ENCODE assay signal across 22 cellular contexts in genomic region chr5:172097356-172097755, GRCh38.
DNase-seq lines count a peak whose midpoint lies in the region; ATAC-seq and TF ChIP-seq lines count a peak whose summit lies in the region.
"Had no signal": no experiment of that assay in that cellular context is flagged by ENCODE, and none has a peak within 500 bp of the region (broad histone marks: within the 10 kb centered on the region; RNA-seq: fewer than 3 reads in every experiment).

No MANE protein-coding gene starts in this region.

- H3K27ac Mint-ChIP-seq in activated CD4-positive, alpha-beta memory T cell treated with anti-CD3 and anti-CD28 coated beads for 36 hours, result peak overlapping the region; percentile 13
- H3K27ac Mint-ChIP-seq in activated CD4-positive, alpha-beta memory T cell treated with anti-CD3 and anti-CD28 coated beads, Interleukin-2, amount 10 ng/mL, durations not matched to agents 7 days and 5 days, result no peak overlapping the region
- peak overlapping the region; percentile 4 for H3K27ac Mint-ChIP-seq in central memory CD8-positive, alpha-beta T cell (ENCODE audit: low read depth)
- H3K27ac Mint-ChIP-seq in stimulated activated effector memory CD8-positive, alpha-beta T cell treated with anti-CD3 and anti-CD28 coated beads, Interleukin-12 subunit alpha, Interleukin-12 subunit beta, amount 100 ng/mL, for 72 hours, result peak overlapping the region; percentile 41
- H3K27ac Mint-ChIP-seq in endothelial cell (ENCODE audit: unreplicated experiment), result no peak overlapping the region
- H3K27ac Mint-ChIP-seq: activated B cell treated with CpG ODN at 0.5 μM for 24 hours had no signal

- CTCF ChIA-PET in activated CD4-positive, alpha-beta memory T cell treated with anti-CD3 and anti-CD28 coated beads for 36 hours (lab: Charles Lee), result interaction anchor here (1.6 to 2.9 kb wide), 3 partner anchors 9 to 91 kb away, joined by 4 to 19 read pairs (median 6); partner anchors contain the start of gene STK10
- CTCF ChIA-PET in activated CD4-positive, alpha-beta memory T cell treated with anti-CD3 and anti-CD28 coated beads, Interleukin-2, amount 10 ng/mL, durations not matched to agents 7 days and 5 days (lab: Charles Lee), result no interaction called here

- no peak for ATAC-seq in central memory CD8-positive, alpha-beta T cell (replicated peaks; ENCODE audit: extremely low read depth, poor library complexity, severe bottlenecking)
- ATAC-seq in stimulated activated effector memory CD8-positive, alpha-beta T cell treated with anti-CD3 and anti-CD28 coated beads, Interleukin-12 subunit alpha, Interleukin-12 subunit beta, amount 100 ng/mL, for 72 hours, result no peak
- ATAC-seq in omental fat pad (ENCODE audit: low FRiP score), result no peak
- ATAC-seq: K562, T-helper 17 cell had no signal

- H3K4me3 Mint-ChIP-seq in activated CD4-positive, alpha-beta memory T cell treated with anti-CD3 and anti-CD28 coated beads for 36 hours, result no peak overlapping the region
- H3K4me3 Mint-ChIP-seq in activated CD4-positive, alpha-beta memory T cell treated with anti-CD3 and anti-CD28 coated beads, Interleukin-2, amount 10 ng/mL, durations not matched to agents 7 days and 5 days, result no peak overlapping the region
- no peak overlapping the region for H3K4me3 Mint-ChIP-seq in central memory CD8-positive, alpha-beta T cell
- H3K4me3 Mint-ChIP-seq in stimulated activated effector memory CD8-positive, alpha-beta T cell treated with anti-CD3 and anti-CD28 coated beads, Interleukin-12 subunit alpha, Interleukin-12 subunit beta, amount 100 ng/mL, for 72 hours, result no peak overlapping the region
- no peak overlapping the region for H3K4me3 Mint-ChIP-seq in endothelial cell (ENCODE audit: unreplicated experiment)
- H3K4me3 Mint-ChIP-seq: activated B cell treated with CpG ODN at 0.5 μM for 24 hours, T-helper 17 cell had no signal

- peaks cover 61% of the 10 kb centered on the region in 2 experiments for H3K36me3 ChIP-seq in mesenchymal stem cell (ENCODE audit: control insufficient read depth in 1 of 2, insufficient read depth in 2 of 2, low read depth in 1 of 2, low read length in 2 of 2)
- H3K36me3 ChIP-seq: ovary had no signal

- no peak overlapping the region for H3K4ac ChIP-seq in mesenchymal stem cell (ENCODE audit: low read depth in 1 of 2, low read length in 2 of 2)

- peak overlapping the region; percentile 91 for H4K8ac ChIP-seq in mesenchymal stem cell (ENCODE audit: low read length)

- no peaks in the 10 kb centered on the region for H3K9me3 Mint-ChIP-seq in activated CD4-positive, alpha-beta memory T cell treated with anti-CD3 and anti-CD28 coated beads for 36 hours
- H3K9me3 Mint-ChIP-seq in activated CD4-positive, alpha-beta memory T cell treated with anti-CD3 and anti-CD28 coated beads, Interleukin-2, amount 10 ng/mL, durations not matched to agents 7 days and 5 days, result no peaks in the 10 kb centered on the region
- no peaks in the 10 kb centered on the region for H3K9me3 Mint-ChIP-seq in central memory CD8-positive, alpha-beta T cell
- no peaks in the 10 kb centered on the region for H3K9me3 Mint-ChIP-seq in stimulated activated effector memory CD8-positive, alpha-beta T cell treated with anti-CD3 and anti-CD28 coated beads, Interleukin-12 subunit alpha, Interleukin-12 subunit beta, amount 100 ng/mL, for 72 hours
- H3K9me3 Mint-ChIP-seq in endothelial cell (ENCODE audit: unreplicated experiment), result no peaks in the 10 kb centered on the region
- H3K9me3 Mint-ChIP-seq: activated B cell treated with CpG ODN at 0.5 μM for 24 hours had no signal

- H2BK120ac ChIP-seq in mesenchymal stem cell (ENCODE audit: low read depth, low read length), result no peak overlapping the region

- WGBS in mesenchymal stem cell, result 64% methylated on average over 14 of the region's 14 CpGs

- peak overlapping the region; percentile 32 for H4K91ac ChIP-seq in mesenchymal stem cell (ENCODE audit: low read length)

- no peak overlapping the region for H2BK12ac ChIP-seq in mesenchymal stem cell (ENCODE audit: low read length in 2 of 2)

- no peak overlapping the region for H3K23ac ChIP-seq in mesenchymal stem cell (ENCODE audit: low read length in 2 of 2)

- DNase-seq in activated CD4-positive, alpha-beta memory T cell treated with anti-CD3 and anti-CD28 coated beads for 36 hours, result no peak
- DNase-seq in activated CD4-positive, alpha-beta memory T cell treated with anti-CD3 and anti-CD28 coated beads, Interleukin-2, amount 10 ng/mL, durations not matched to agents 7 days and 5 days, result no peak
- no peak for DNase-seq in central memory CD8-positive, alpha-beta T cell (ENCODE audit: low spot score in 2 of 2)
- DNase-seq in mesenchymal stem cell (peak; percentile 64), endothelial cell (ENCODE audit: low spot score) (no peak), omental fat pad (ENCODE audit: low spot score) (no peak)
- no peak for DNase-seq in stimulated activated effector memory CD8-positive, alpha-beta T cell treated with anti-CD3 and anti-CD28 coated beads, Interleukin-12 subunit alpha, Interleukin-12 subunit beta, amount 100 ng/mL, for 72 hours (ENCODE audit: low spot score in 2 of 2)
- no peak for DNase-seq in stimulated activated CD4-positive, alpha-beta T cell treated with anti-CD3 and anti-CD28 coated beads, Interleukin-12 subunit alpha, Interleukin-12 subunit beta, amount 100 ng/mL, for 4 hours
- DNase-seq: 8988T; activated B cell treated with CpG ODN at 0.5 μM for 24 hours; activated gamma-delta T cell; effector CD4-positive, alpha-beta T cell; esophagus squamous epithelium; kidney glomerular epithelial cell; midbrain; NCI-H526; SHP77; T-helper 17 cell had no signal

- peaks cover 31% of the 10 kb centered on the region for H3K36me3 Mint-ChIP-seq in activated CD4-positive, alpha-beta memory T cell treated with anti-CD3 and anti-CD28 coated beads for 36 hours
- H3K36me3 Mint-ChIP-seq in activated CD4-positive, alpha-beta memory T cell treated with anti-CD3 and anti-CD28 coated beads, Interleukin-2, amount 10 ng/mL, durations not matched to agents 7 days and 5 days (ENCODE audit: low read depth), result peaks cover 80% of the 10 kb centered on the region
- H3K36me3 Mint-ChIP-seq in central memory CD8-positive, alpha-beta T cell (ENCODE audit: insufficient read depth), result peaks cover 64% of the 10 kb centered on the region
- peaks cover 100% of the 10 kb centered on the region for H3K36me3 Mint-ChIP-seq in stimulated activated effector memory CD8-positive, alpha-beta T cell treated with anti-CD3 and anti-CD28 coated beads, Interleukin-12 subunit alpha, Interleukin-12 subunit beta, amount 100 ng/mL, for 72 hours
- H3K36me3 Mint-ChIP-seq in endothelial cell (ENCODE audit: low read depth, unreplicated experiment), result peaks cover 31% of the 10 kb centered on the region

- no peak overlapping the region for H2BK15ac ChIP-seq in mesenchymal stem cell (ENCODE audit: low read depth, poor library complexity, severe bottlenecking)

- no peaks in the 10 kb centered on the region for H3K27me3 Mint-ChIP-seq in activated CD4-positive, alpha-beta memory T cell treated with anti-CD3 and anti-CD28 coated beads for 36 hours
- no peaks in the 10 kb centered on the region for H3K27me3 Mint-ChIP-seq in activated CD4-positive, alpha-beta memory T cell treated with anti-CD3 and anti-CD28 coated beads, Interleukin-2, amount 10 ng/mL, durations not matched to agents 7 days and 5 days
- no peaks in the 10 kb centered on the region for H3K27me3 Mint-ChIP-seq in central memory CD8-positive, alpha-beta T cell
- peaks cover 5% of the 10 kb centered on the region for H3K27me3 Mint-ChIP-seq in endothelial cell (ENCODE audit: unreplicated experiment)
- H3K27me3 Mint-ChIP-seq: activated B cell treated with CpG ODN at 0.5 μM for 24 hours, T-helper 17 cell had no signal

- H3K9me3 ChIP-seq in mesenchymal stem cell (ENCODE audit: control insufficient read depth, low read length), result no peaks in the 10 kb centered on the region
- H3K9me3 ChIP-seq: esophagus squamous epithelium, ovary, tibial nerve had no signal

- no peak overlapping the region for H2BK5ac ChIP-seq in mesenchymal stem cell (ENCODE audit: low read depth, low read length, poor library complexity, severe bottlenecking)

- POLR2A ChIA-PET in activated CD4-positive, alpha-beta memory T cell treated with anti-CD3 and anti-CD28 coated beads for 36 hours (lab: Charles Lee), result no interaction called here
- POLR2A ChIA-PET in activated CD4-positive, alpha-beta memory T cell treated with anti-CD3 and anti-CD28 coated beads, Interleukin-2, amount 10 ng/mL, durations not matched to agents 7 days and 5 days (lab: Charles Lee), result interaction anchor here (1.1 to 28.3 kb wide), 2 partner anchors 10 to 83 kb away, joined by 3 to 905 read pairs; partner anchors contain the start of gene STK10

- no peak overlapping the region for H3K4me2 ChIP-seq in mesenchymal stem cell (ENCODE audit: low read length, poor library complexity, severe bottlenecking)

- peaks cover 19% of the 10 kb centered on the region for H3K4me1 ChIP-seq in mesenchymal stem cell (ENCODE audit: control insufficient read depth, insufficient read depth, low read depth, low read length)

- intact Hi-C loops in activated CD4-positive, alpha-beta memory T cell treated with anti-CD3 and anti-CD28 coated beads for 36 hours (cut with micrococcal nuclease), result no loop called here

- no peak overlapping the region for H3K4me3 ChIP-seq in mesenchymal stem cell (ENCODE audit: insufficient read depth in 1 of 2, low read depth in 1 of 2, low read length in 2 of 2)
- H3K4me3 ChIP-seq: esophagus squamous epithelium, K562, ovary, skin epidermis, tibial nerve had no signal

- H3K79me1 ChIP-seq in mesenchymal stem cell (replicated peaks; ENCODE audit: low read length, poor library complexity, severe bottlenecking), result peaks cover 32% of the 10 kb centered on the region

- peaks cover 15% of the 10 kb centered on the region for H3K4me1 Mint-ChIP-seq in activated CD4-positive, alpha-beta memory T cell treated with anti-CD3 and anti-CD28 coated beads for 36 hours (ENCODE audit: low read depth)
- H3K4me1 Mint-ChIP-seq in activated CD4-positive, alpha-beta memory T cell treated with anti-CD3 and anti-CD28 coated beads, Interleukin-2, amount 10 ng/mL, durations not matched to agents 7 days and 5 days, result peaks cover 16% of the 10 kb centered on the region
- peaks cover 31% of the 10 kb centered on the region for H3K4me1 Mint-ChIP-seq in central memory CD8-positive, alpha-beta T cell
- H3K4me1 Mint-ChIP-seq in stimulated activated effector memory CD8-positive, alpha-beta T cell treated with anti-CD3 and anti-CD28 coated beads, Interleukin-12 subunit alpha, Interleukin-12 subunit beta, amount 100 ng/mL, for 72 hours, result peaks cover 37% of the 10 kb centered on the region
- peaks cover 11% of the 10 kb centered on the region for H3K4me1 Mint-ChIP-seq in endothelial cell (ENCODE audit: unreplicated experiment)
- H3K4me1 Mint-ChIP-seq: activated B cell treated with CpG ODN at 0.5 μM for 24 hours had no signal

- no peak overlapping the region for H3K27ac ChIP-seq in mesenchymal stem cell (ENCODE audit: low read length, poor library complexity, severe bottlenecking)
- H3K27ac ChIP-seq: esophagus squamous epithelium, ovary, skin epidermis, tibial nerve had no signal

- H2AK5ac ChIP-seq in mesenchymal stem cell (ENCODE audit: low read length, severe bottlenecking), result no peak overlapping the region

- no peak for TF ChIP-seq CTCF in endothelial cell (IDR thresholded peaks at IDR 0.05; ENCODE audit: unreplicated experiment)
- no peak for TF ChIP-seq CTCF in omental fat pad (IDR thresholded peaks at IDR 0.05)

- H3K9ac ChIP-seq in mesenchymal stem cell (ENCODE audit: low read length), result no peak overlapping the region

- no peak overlapping the region for H3K14ac ChIP-seq in mesenchymal stem cell (ENCODE audit: low read length in 2 of 2)

- H3K27me3 ChIP-seq in mesenchymal stem cell (ENCODE audit: control insufficient read depth in 1 of 2, insufficient read depth in 1 of 2, low read length in 2 of 2), result no peaks in the 10 kb centered on the region
- H3K27me3 ChIP-seq: esophagus squamous epithelium, ovary, tibial nerve had no signal

- no peak overlapping the region for H2AFZ ChIP-seq in mesenchymal stem cell (ENCODE audit: low read depth, low read length)

- peak overlapping the region in 1 of 2 experiments; percentile 91 for H3K18ac ChIP-seq in mesenchymal stem cell (ENCODE audit: low read depth in 1 of 2, low read length in 2 of 2)

Comparison
In these comparisons a context has a peak if more than half of its experiments do, and no peak if none do; other contexts are left out.
1. H3K27ac Mint-ChIP-seq: peak in activated CD4-positive, alpha-beta memory T cell treated with anti-CD3 and anti-CD28 coated beads for 36 hours (single experiment), central memory CD8-positive, alpha-beta T cell (single experiment) and stimulated activated effector memory CD8-positive, alpha-beta T cell treated with anti-CD3 and anti-CD28 coated beads, Interleukin-12 subunit alpha, Interleukin-12 subunit beta, amount 100 ng/mL, for 72 hours (single experiment); none in activated CD4-positive, alpha-beta memory T cell treated with anti-CD3 and anti-CD28 coated beads, Interleukin-2, amount 10 ng/mL, durations not matched to agents 7 days and 5 days (single experiment) and endothelial cell (single experiment).